23 cellular contexts compared by ENCODE assay signal in genomic region chr2:47516496-47517104, GRCh38. TPM values are rescaled to one million over a fixed set of nuclear protein-coding genes. Genes with fewer than 3 reads are reported as not detected.
"Had no signal": no experiment of that assay in that cellular context is flagged by ENCODE, and none has a peak within 500 bp of the region (broad histone marks: within the 10 kb centered on the region; RNA-seq: fewer than 3 reads in every experiment).

No MANE protein-coding gene starts in this region.

- H3K36me3 Mint-ChIP-seq: activated CD4-positive, alpha-beta memory T cell treated with anti-CD3 and anti-CD28 coated beads for 36 hours had no signal

- H3K27me3 Mint-ChIP-seq: activated B cell treated with CpG ODN at 0.5 μM for 24 hours; activated CD4-positive, alpha-beta memory T cell treated with anti-CD3 and anti-CD28 coated beads for 36 hours; activated CD4-positive, alpha-beta T cell treated with anti-CD3 and anti-CD28 coated beads, Interleukin-2, amount 10 ng/mL, durations not matched to agents 7 days and 5 days; activated naive CD8-positive, alpha-beta T cell; T-helper 17 cell had no signal

- H3K27me3 ChIP-seq: brain microvascular endothelial cell, cardiac muscle cell, MG63 had no signal

- H3K36me3 ChIP-seq: brain microvascular endothelial cell, cardiac muscle cell, MG63 had no signal

- H3K4me3 ChIP-seq: cardiac muscle cell, MG63 had no signal

- H3K4me3 Mint-ChIP-seq: activated B cell treated with CpG ODN at 0.5 μM for 24 hours; activated CD4-positive, alpha-beta memory T cell treated with anti-CD3 and anti-CD28 coated beads for 36 hours; activated CD4-positive, alpha-beta T cell treated with anti-CD3 and anti-CD28 coated beads, Interleukin-2, amount 10 ng/mL, durations not matched to agents 7 days and 5 days; activated naive CD4-positive, alpha-beta T cell treated with anti-CD3 and anti-CD28 coated beads for 36 hours; activated naive CD8-positive, alpha-beta T cell; activated T-cell treated with anti-CD3 and anti-CD28 coated beads, Interleukin-2, amount 50 U/mL, for 4 hours; T-helper 17 cell had no signal

- H3K27ac ChIP-seq: brain microvascular endothelial cell, cardiac muscle cell, KMS-11 had no signal

- DNase-seq: activated B cell treated with CpG ODN at 0.5 μM for 24 hours; activated CD4-positive, alpha-beta memory T cell treated with anti-CD3 and anti-CD28 coated beads for 36 hours; activated CD4-positive, alpha-beta T cell treated with anti-CD3 and anti-CD28 coated beads, Interleukin-2, amount 10 ng/mL, durations not matched to agents 7 days and 5 days; activated CD8-positive, alpha-beta memory T cell treated with anti-CD3 and anti-CD28 coated beads for 24 hours; activated effector memory CD4-positive, alpha-beta T cell treated with anti-CD3 and anti-CD28 coated beads, Interleukin-2, amount 50 U/mL, for 16 hours; activated naive CD4-positive, alpha-beta T cell treated with anti-CD3 and anti-CD28 coated beads for 36 hours; activated T-cell treated with anti-CD3 and anti-CD28 coated beads, Interleukin-2, amount 50 U/mL, for 4 hours; amygdala; brain microvascular endothelial cell; MG63; NCI-H1105 treated with DMSO at 0.1 percent for 48 hours; NCI-H1436 treated with DMSO at 0.1 percent for 48 hours; NCI-H187; NCI-H2081; NCI-H524; PC-3; SHP77 treated with DMSO at 0.1 percent for 48 hours; T-helper 17 cell; T-helper 9 cell had no signal

- H3K9me3 ChIP-seq: MG63 had no signal

- ATAC-seq: activated T-cell treated with anti-CD3 and anti-CD28 coated beads, Interleukin-2, amount 50 U/mL, for 4 hours; PC-3; T-helper 17 cell had no signal

- H3K4me2 ChIP-seq: KMS-11 had no signal

- H3K27ac Mint-ChIP-seq: activated B cell treated with CpG ODN at 0.5 μM for 24 hours; activated CD4-positive, alpha-beta memory T cell treated with anti-CD3 and anti-CD28 coated beads for 36 hours; activated CD4-positive, alpha-beta T cell treated with anti-CD3 and anti-CD28 coated beads, Interleukin-2, amount 10 ng/mL, durations not matched to agents 7 days and 5 days; activated naive CD4-positive, alpha-beta T cell treated with anti-CD3 and anti-CD28 coated beads for 36 hours; activated naive CD8-positive, alpha-beta T cell; T-helper 17 cell had no signal

- H3K9me3 Mint-ChIP-seq: activated B cell treated with CpG ODN at 0.5 μM for 24 hours; activated CD4-positive, alpha-beta memory T cell treated with anti-CD3 and anti-CD28 coated beads for 36 hours; activated CD4-positive, alpha-beta T cell treated with anti-CD3 and anti-CD28 coated beads, Interleukin-2, amount 10 ng/mL, durations not matched to agents 7 days and 5 days; activated naive CD4-positive, alpha-beta T cell treated with anti-CD3 and anti-CD28 coated beads for 36 hours; activated T-cell treated with anti-CD3 and anti-CD28 coated beads, Interleukin-2, amount 50 U/mL, for 4 hours had no signal

- H3K9ac ChIP-seq: KMS-11 had no signal

RNA-seq across cellular contexts. Expression of gene KCNK12, which starts 54.2 kb away (rescaled TPM):
- total RNA-seq: SK-MEL-5 had no signal
